ENCODE assay signal across 22 cellular contexts in genomic region chr1:237270338-237270737, GRCh38.
"Had no signal": no experiment of that assay in that cellular context is flagged by ENCODE, and none has a peak within 500 bp of the region (broad histone marks: within the 10 kb centered on the region; RNA-seq: fewer than 3 reads in every experiment).

No MANE protein-coding gene starts in this region.

- H3K27ac ChIP-seq: colonic mucosa, left lung, neutrophil, psoas muscle, sigmoid colon, skin epidermis had no signal

- H3K36me3 ChIP-seq: colonic mucosa, left lung, neutrophil, sigmoid colon had no signal

- H3K4me1 ChIP-seq: colonic mucosa, left lung, psoas muscle had no signal

- H3K4me3 ChIP-seq: colonic mucosa, left lung, lung, psoas muscle, sigmoid colon, skin epidermis had no signal

- ATAC-seq: left lung; psoas muscle; stimulated activated naive CD8-positive, alpha-beta T cell treated with anti-CD3 and anti-CD28 coated beads, Interleukin-15, amount 100 ng/mL, for 72 hours had no signal

- H3K36me3 Mint-ChIP-seq: immature natural killer cell; naive B cell; stimulated activated naive B cell treated with anti-CD40 and anti-IgM and Interleukin-4, amounts not matched to agents 10 μg/mL and 1 μg/mL and 100 μg/mL, for 72 hours; type B pancreatic cell had no signal

- H3K4me3 Mint-ChIP-seq: immature natural killer cell; naive B cell; stimulated activated naive B cell treated with anti-CD40 and anti-IgM and Interleukin-4, amounts not matched to agents 10 μg/mL and 1 μg/mL and 100 μg/mL, for 72 hours; stimulated activated naive CD8-positive, alpha-beta T cell treated with anti-CD3 and anti-CD28 coated beads, Interleukin-15, amount 100 ng/mL, for 72 hours; type B pancreatic cell had no signal

- H3K9me3 Mint-ChIP-seq: stimulated activated naive CD8-positive, alpha-beta T cell treated with anti-CD3 and anti-CD28 coated beads, Interleukin-15, amount 100 ng/mL, for 72 hours; type B pancreatic cell had no signal

- H3K4me1 Mint-ChIP-seq: immature natural killer cell; naive B cell; stimulated activated naive B cell treated with anti-CD40 and anti-IgM and Interleukin-4, amounts not matched to agents 10 μg/mL and 1 μg/mL and 100 μg/mL, for 72 hours; stimulated activated naive CD8-positive, alpha-beta T cell treated with anti-CD3 and anti-CD28 coated beads, Interleukin-15, amount 100 ng/mL, for 72 hours had no signal

- DNase-seq: cerebellar nuclear complex; colonic mucosa; dermis blood vessel endothelial cell; foreskin melanocyte; glutamatergic neuron; immature natural killer cell; left lung; mesenchymal stem cell; midbrain; naive B cell; psoas muscle; retina; sigmoid colon; stimulated activated CD4-positive, alpha-beta T cell treated with anti-CD3 and anti-CD28 coated beads, Interleukin-2, amount 100 ng/mL, for 24 hours; stimulated activated CD4-positive, alpha-beta T cell treated with anti-CD3 and anti-CD28 coated beads, Interleukin-4, amount 100 ng/mL, for 4 hours; stimulated activated naive B cell treated with anti-CD40 and anti-IgM and Interleukin-4, amounts not matched to agents 10 μg/mL and 1 μg/mL and 100 μg/mL, for 72 hours; stimulated activated naive CD8-positive, alpha-beta T cell treated with anti-CD3 and anti-CD28 coated beads, Interleukin-15, amount 100 ng/mL, for 72 hours; substantia nigra had no signal

- H3K27me3 ChIP-seq: colonic mucosa, left lung, neutrophil, sigmoid colon had no signal

- H3K9me3 ChIP-seq: colonic mucosa, left lung, neutrophil, psoas muscle, sigmoid colon had no signal

- H3K27me3 Mint-ChIP-seq: stimulated activated naive B cell treated with anti-CD40 and anti-IgM and Interleukin-4, amounts not matched to agents 10 μg/mL and 1 μg/mL and 100 μg/mL, for 72 hours; type B pancreatic cell had no signal

- H3K27ac Mint-ChIP-seq: immature natural killer cell; naive B cell; stimulated activated naive B cell treated with anti-CD40 and anti-IgM and Interleukin-4, amounts not matched to agents 10 μg/mL and 1 μg/mL and 100 μg/mL, for 72 hours; stimulated activated naive CD8-positive, alpha-beta T cell treated with anti-CD3 and anti-CD28 coated beads, Interleukin-15, amount 100 ng/mL, for 72 hours; type B pancreatic cell had no signal
